17 cellular contexts compared by ENCODE assay signal in genomic region chr1:27398405-27399149, GRCh38. TPM values are rescaled to one million over a fixed set of nuclear protein-coding genes. Genes with fewer than 3 reads are reported as not detected.
DNase-seq lines count a peak whose midpoint lies in the region; ATAC-seq and TF ChIP-seq lines count a peak whose summit lies in the region.
"Had no signal": no experiment of that assay in that cellular context is flagged by ENCODE, and none has a peak within 500 bp of the region (broad histone marks: within the 10 kb centered on the region; RNA-seq: fewer than 3 reads in every experiment).

No MANE protein-coding gene starts in this region.

- H3K36me3 ChIP-seq in neuronal stem cell (replicated peaks in 1 of 2; ENCODE audit: control insufficient read depth in 2 of 2, insufficient read depth in 2 of 2, low read length in 2 of 2), result no peaks in the 10 kb centered on the region
- no peaks in the 10 kb centered on the region for H3K36me3 ChIP-seq in GM23248 (ENCODE audit: low read depth)
- H3K36me3 ChIP-seq: lower lobe of right lung had no signal

- no peaks in the 10 kb centered on the region for H3K79me2 ChIP-seq in GM23248 (ENCODE audit: insufficient read depth)

- TF ChIP-seq CTCF in CD4-positive, alpha-beta T cell (IDR thresholded peaks at IDR 0.05), result no peak

- no peaks in the 10 kb centered on the region for H3K36me3 Mint-ChIP-seq in CD4-positive, alpha-beta T cell (ENCODE audit: low read depth)
- H3K36me3 Mint-ChIP-seq in effector memory CD8-positive, alpha-beta T cell (ENCODE audit: insufficient read depth), result peaks cover 15% of the 10 kb centered on the region
- H3K36me3 Mint-ChIP-seq: immature natural killer cell had no signal

- H3K23ac ChIP-seq in neuronal stem cell (ENCODE audit: low read depth, low read length, poor library complexity), result no peak overlapping the region

- peak overlapping the region; percentile 97 for H2AK5ac ChIP-seq in neuronal stem cell (ENCODE audit: low read depth, low read length)

- peak overlapping the region; percentile 33 for H2BK12ac ChIP-seq in neuronal stem cell (ENCODE audit: low read length)

- no peak for ATAC-seq in CD4-positive, alpha-beta T cell (ENCODE audit: poor library complexity)
- ATAC-seq in effector memory CD8-positive, alpha-beta T cell (replicated peaks), result no peak
- ATAC-seq: activated CD8-positive, alpha-beta T cell treated with anti-CD3 and anti-CD28 coated beads for 36 hours; activated T-cell treated with anti-CD3 and anti-CD28 coated beads, Interleukin-2, amount 50 U/mL, for 72 hours; lower lobe of right lung had no signal

- H3K27ac Mint-ChIP-seq in CD4-positive, alpha-beta T cell, result peak overlapping the region; percentile 17
- peak overlapping the region; percentile 72 to 81 for H3K27ac Mint-ChIP-seq in effector memory CD8-positive, alpha-beta T cell
- H3K27ac Mint-ChIP-seq: activated CD8-positive, alpha-beta T cell treated with anti-CD3 and anti-CD28 coated beads for 36 hours; activated T-cell treated with anti-CD3 and anti-CD28 coated beads, Interleukin-2, amount 50 U/mL, for 72 hours had no signal

- peaks cover 24 to 39% of the 10 kb centered on the region in 2 donors for H3K4me1 ChIP-seq in neuronal stem cell (ENCODE audit: control insufficient read depth in 2 of 2, insufficient read depth in 1 of 2, low read depth in 1 of 2, low read length in 2 of 2)
- peaks cover 23% of the 10 kb centered on the region for H3K4me1 ChIP-seq in GM23248 (ENCODE audit: insufficient read depth)

- no peak overlapping the region for H3K14ac ChIP-seq in neuronal stem cell (ENCODE audit: low read length)

- H3K27ac ChIP-seq in CD4-positive, alpha-beta T cell (ENCODE audit: low read depth, low read length), result peak overlapping the region; percentile 22
- H3K27ac ChIP-seq in neuronal stem cell (replicated peaks; ENCODE audit: low read length) (no peak overlapping the region), GM23248 (no peak overlapping the region)
- H3K27ac ChIP-seq: lower lobe of right lung, testis, VCaP had no signal

- no peak overlapping the region for H3K4me3 Mint-ChIP-seq in CD4-positive, alpha-beta T cell
- no peak overlapping the region for H3K4me3 Mint-ChIP-seq in effector memory CD8-positive, alpha-beta T cell
- H3K4me3 Mint-ChIP-seq: activated CD8-positive, alpha-beta T cell treated with anti-CD3 and anti-CD28 coated beads for 36 hours; activated T-cell treated with anti-CD3 and anti-CD28 coated beads, Interleukin-2, amount 50 U/mL, for 72 hours; immature natural killer cell had no signal

- H3F3A ChIP-seq in GM23248 (ENCODE audit: insufficient read depth), result peaks cover 28% of the 10 kb centered on the region

- no CpG with 5 or more reads among the region's 4 CpGs for WGBS in neuronal stem cell (ENCODE audit: extremely low coverage in 2 of 2, insufficient read length in 2 of 2, insufficient replicate concordance in 1 of 2), 2 donors
- 81 to 95% methylated on average over 4 of the region's 4 CpGs for WGBS in GM23248 (ENCODE audit: low coverage in 1 of 2, low lambda C conversion rate in 2 of 2, missing lambda C conversion rate in 2 of 2), 2 experiments

- in situ Hi-C loops in GM23248 (cut with MboI), result no loop called here

- peaks cover 38% of the 10 kb centered on the region for H3K4me1 Mint-ChIP-seq in CD4-positive, alpha-beta T cell (ENCODE audit: low read depth)
- peaks cover 4 to 21% of the 10 kb centered on the region in 2 donors for H3K4me1 Mint-ChIP-seq in effector memory CD8-positive, alpha-beta T cell (ENCODE audit: low read depth in 2 of 2)

- peak overlapping the region; percentile 77 for H2BK120ac ChIP-seq in neuronal stem cell (ENCODE audit: low read depth, low read length)

- H3K18ac ChIP-seq in neuronal stem cell (ENCODE audit: low read length), result peak overlapping the region; percentile 66

- no peaks in the 10 kb centered on the region for H3K9me3 Mint-ChIP-seq in CD4-positive, alpha-beta T cell
- no peaks in the 10 kb centered on the region for H3K9me3 Mint-ChIP-seq in effector memory CD8-positive, alpha-beta T cell
- H3K9me3 Mint-ChIP-seq: activated CD8-positive, alpha-beta T cell treated with anti-CD3 and anti-CD28 coated beads for 36 hours; activated T-cell treated with anti-CD3 and anti-CD28 coated beads, Interleukin-2, amount 50 U/mL, for 72 hours; immature natural killer cell had no signal

- H4K8ac ChIP-seq in neuronal stem cell (ENCODE audit: low read depth, low read length), result no peak overlapping the region

- no peaks in the 10 kb centered on the region for H3K27me3 ChIP-seq in CD4-positive, alpha-beta T cell (ENCODE audit: control insufficient read depth, insufficient read depth, low read length)
- H3K27me3 ChIP-seq in neuronal stem cell (ENCODE audit: control insufficient read depth in 3 of 3, insufficient read depth in 3 of 3, low read depth in 1 of 3, low read length in 3 of 3), result no peaks in the 10 kb centered on the region
- H3K27me3 ChIP-seq in GM23248 (replicated peaks; ENCODE audit: insufficient read depth), result no peaks in the 10 kb centered on the region
- H3K27me3 ChIP-seq: testis had no signal

- DNase-seq in CD4-positive, alpha-beta T cell, result no peak
- DNase-seq in NCI-H69 (lab: John Stamatoyannopoulos, UW) (peak; percentile 53), neuronal stem cell (ENCODE audit: low spot score) (no peak), GM23248 (no peak), GM19238 (ENCODE audit: insufficient read length, low spot score) (no peak)
- DNase-seq in effector memory CD8-positive, alpha-beta T cell, result no peak
- no peak for DNase-seq in activated CD8-positive, alpha-beta memory T cell treated with anti-CD3 and anti-CD28 coated beads, Interleukin-2, amount 50 U/mL, for 48 hours
- DNase-seq: activated CD8-positive, alpha-beta T cell treated with anti-CD3 and anti-CD28 coated beads for 36 hours; activated T-cell treated with anti-CD3 and anti-CD28 coated beads, Interleukin-2, amount 50 U/mL, for 72 hours; effector CD4-positive, alpha-beta T cell; immature natural killer cell; lower lobe of right lung; NCI-H2029 treated with DMSO at 0.1 percent for 48 hours; testis had no signal

- H3K9me2 ChIP-seq in GM23248 (ENCODE audit: insufficient read depth), result no peaks in the 10 kb centered on the region

- no peaks in the 10 kb centered on the region for H4K20me1 ChIP-seq in GM23248 (ENCODE audit: insufficient read depth)

- no peaks in the 10 kb centered on the region for H3K27me3 Mint-ChIP-seq in CD4-positive, alpha-beta T cell
- H3K27me3 Mint-ChIP-seq in effector memory CD8-positive, alpha-beta T cell, result no peaks in the 10 kb centered on the region
- H3K27me3 Mint-ChIP-seq: activated CD8-positive, alpha-beta T cell treated with anti-CD3 and anti-CD28 coated beads for 36 hours had no signal

- POLR2A ChIA-PET in CD4-positive, alpha-beta T cell (lab: Charles Lee), result interaction anchor here (1.0 to 2.2 kb wide), 4 partner anchors 41 to 264 kb away, joined by 3 to 5 read pairs (median 4); partner anchors contain the start of gene AHDC1

- no peak overlapping the region for H3K9ac ChIP-seq in neuronal stem cell (ENCODE audit: low read depth, low read length, poor library complexity)
- no peak overlapping the region for H3K9ac ChIP-seq in GM23248

- H3K4me2 ChIP-seq in neuronal stem cell (ENCODE audit: insufficient read depth, low read length, poor library complexity, severe bottlenecking) (no peak overlapping the region), GM23248 (ENCODE audit: unreplicated experiment) (no peak overlapping the region)

- H3K4ac ChIP-seq in neuronal stem cell (ENCODE audit: low read length), result peak overlapping the region; percentile 38

- CTCF ChIA-PET in CD4-positive, alpha-beta T cell (lab: Charles Lee), result interaction anchor here (0.9 to 5.8 kb wide), 2 partner anchors 99 to 230 kb away, joined by 3 to 125 read pairs; no protein-coding TSS in a partner anchor

- peak overlapping the region; percentile 80 for H2BK15ac ChIP-seq in neuronal stem cell (ENCODE audit: low read length)

- H2AFZ ChIP-seq in neuronal stem cell (ENCODE audit: low read length) (no peak overlapping the region), GM23248 (no peak overlapping the region)

- H4K91ac ChIP-seq in neuronal stem cell (ENCODE audit: low read depth, low read length, poor library complexity), result no peak overlapping the region

- H3K9me3 ChIP-seq in CD4-positive, alpha-beta T cell (ENCODE audit: control insufficient read depth, low read length), result no peaks in the 10 kb centered on the region
- no peaks in the 10 kb centered on the region for H3K9me3 ChIP-seq in neuronal stem cell (replicated peaks in 1 of 2; ENCODE audit: control insufficient read depth in 2 of 2, insufficient read depth in 1 of 2, low read depth in 1 of 2, low read length in 2 of 2)
- no peaks in the 10 kb centered on the region for H3K9me3 ChIP-seq in GM23248 (ENCODE audit: low read depth)
- H3K9me3 ChIP-seq: lower lobe of right lung, testis had no signal

- no peak overlapping the region for H2BK5ac ChIP-seq in neuronal stem cell (ENCODE audit: low read length)

- H3K79me1 ChIP-seq in neuronal stem cell (ENCODE audit: low read depth, low read length), result peaks cover 3% of the 10 kb centered on the region

- intact Hi-C loops in CD4-positive, alpha-beta T cell (cut with DNase I, micrococcal nuclease), result loop anchor here in 1 of 2 experiments (5.0 kb wide), 1 partner anchor 356 kb away; no protein-coding TSS in a partner anchor

- no peak overlapping the region for H3K4me3 ChIP-seq in neuronal stem cell (ENCODE audit: low read length in 2 of 2)
- H3K4me3 ChIP-seq in GM23248, result no peak overlapping the region
- H3K4me3 ChIP-seq: lower lobe of right lung, testis had no signal

RNA-seq across cellular contexts. Expression of gene GPR3, which starts 6.2 kb away (rescaled TPM):
- total RNA-seq in CD4-positive, alpha-beta T cell, result under 1 TPM; 0.14 to 0.19 TPM
- polyA plus RNA-seq in neuronal stem cell (2013, experiment 1 of 2), result 7.5 TPM
- polyA plus RNA-seq in neuronal stem cell (2013, experiment 2 of 2), result 7.8 TPM
- 0.32 and 0.38 TPM in 2 replicates for total RNA-seq in GM23248 (2014; rRNA removed; shearing (Covaris generic))
- polyA plus RNA-seq in GM23248 (2016; fragmentation: Nextera tagmentation; extraction: Ambion mirVana), result 1.6 and 1.8 TPM in 2 replicates
- polyA plus RNA-seq: immature natural killer cell had no signal

RNA-seq across cellular contexts. Expression of gene CD164L2, which starts 15.4 kb away (rescaled TPM):
- total RNA-seq in CD4-positive, alpha-beta T cell, result not detected
- 0.07 TPM for polyA plus RNA-seq in neuronal stem cell (2013, experiment 1 of 2)
- 0.10 TPM for polyA plus RNA-seq in neuronal stem cell (2013, experiment 2 of 2)
- total RNA-seq in GM23248 (2014; rRNA removed; shearing (Covaris generic)), result not detected in 2 replicates
- not detected in 2 replicates for polyA plus RNA-seq in GM23248 (2016; fragmentation: Nextera tagmentation; extraction: Ambion mirVana)
- total RNA-seq: activated CD8-positive, alpha-beta T cell treated with anti-CD3 and anti-CD28 coated beads for 36 hours; activated T-cell treated with anti-CD3 and anti-CD28 coated beads, Interleukin-2, amount 50 U/mL, for 72 hours; NCI-H460 had no signal
- polyA plus RNA-seq: BJ, immature natural killer cell had no signal

RNA-seq across cellular contexts. Expression of gene FCN3, which starts 24.0 kb away (rescaled TPM):
- not detected for total RNA-seq in CD4-positive, alpha-beta T cell
- not detected for polyA plus RNA-seq in neuronal stem cell (2013, experiment 1 of 2)
- polyA plus RNA-seq in neuronal stem cell (2013, experiment 2 of 2), result not detected
- not detected in 2 replicates for total RNA-seq in GM23248 (2014; rRNA removed; shearing (Covaris generic))
- not detected in 2 replicates for polyA plus RNA-seq in GM23248 (2016; fragmentation: Nextera tagmentation; extraction: Ambion mirVana)
- total RNA-seq: activated CD8-positive, alpha-beta T cell treated with anti-CD3 and anti-CD28 coated beads for 36 hours; activated T-cell treated with anti-CD3 and anti-CD28 coated beads, Interleukin-2, amount 50 U/mL, for 72 hours; NCI-H460 had no signal
- polyA plus RNA-seq: BJ, immature natural killer cell had no signal

RNA-seq across cellular contexts. Expression of gene MAP3K6, which starts 31.8 kb away (rescaled TPM):
- 1 to 10 TPM; 8.5 to 8.8 TPM for total RNA-seq in CD4-positive, alpha-beta T cell
- polyA plus RNA-seq in neuronal stem cell (2013, experiment 1 of 2), result 8.4 TPM
- 8.3 TPM for polyA plus RNA-seq in neuronal stem cell (2013, experiment 2 of 2)
- total RNA-seq in GM23248 (2014; rRNA removed; shearing (Covaris generic)), result 31.5 and 40.3 TPM in 2 replicates
- polyA plus RNA-seq in GM23248 (2016; fragmentation: Nextera tagmentation; extraction: Ambion mirVana), result 13.7 and 17.9 TPM in 2 replicates

RNA-seq across cellular contexts. Expression of gene SYTL1, which starts 56.8 kb away (rescaled TPM):
- 100 to 1,000 TPM; 135 to 140 TPM for total RNA-seq in CD4-positive, alpha-beta T cell
- polyA plus RNA-seq in neuronal stem cell (2013, experiment 1 of 2), result 8.5 TPM
- polyA plus RNA-seq in neuronal stem cell (2013, experiment 2 of 2), result 8.0 TPM
- not detected in 2 replicates for total RNA-seq in GM23248 (2014; rRNA removed; shearing (Covaris generic))
- not detected in 2 replicates for polyA plus RNA-seq in GM23248 (2016; fragmentation: Nextera tagmentation; extraction: Ambion mirVana)
